9 cellular contexts compared by ENCODE assay signal in the genomic region with DNA sequence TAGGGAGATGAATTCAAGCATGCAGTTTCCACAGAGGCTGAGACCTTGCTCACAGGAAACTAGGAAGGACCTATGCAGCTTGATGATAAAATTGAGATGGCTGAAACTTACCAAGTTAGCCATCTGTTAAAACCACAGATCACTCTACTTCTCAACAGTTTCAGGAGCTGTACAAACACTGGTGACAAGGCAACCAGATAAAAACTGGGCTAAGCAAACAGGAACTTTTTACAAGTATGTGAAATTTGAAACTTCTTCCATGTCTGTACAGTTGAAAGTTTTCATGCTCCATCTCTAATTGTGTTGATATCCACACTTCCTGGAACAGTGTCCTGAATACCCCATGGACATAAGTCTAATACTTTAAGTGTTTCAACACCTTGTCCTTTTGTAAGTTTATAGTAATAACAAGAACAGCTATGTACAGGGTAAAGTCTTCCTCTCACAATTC.
A peak's percentile ranks its signal among the peaks of the same experiment; 100 is the strongest.
DNase-seq lines count a peak whose midpoint lies in the region; ATAC-seq and TF ChIP-seq lines count a peak whose summit lies in the region.
"Had no signal": no experiment of that assay in that cellular context is flagged by ENCODE, and none has a peak within 500 bp of the region (broad histone marks: within the 10 kb centered on the region; RNA-seq: fewer than 3 reads in every experiment).

No MANE protein-coding gene starts in this region.

- POLR2A ChIA-PET in MCF 10A (lab: Yijun Ruan, JAX) = interaction anchor here (1.3 kb wide), 1 partner anchor 13 kb away, joined by 5 read pairs; no protein-coding TSS in a partner anchor
- POLR2A ChIA-PET in CD8-positive, alpha-beta memory T cell (lab: Charles Lee) = interaction anchor here (0.6 kb wide), 1 partner anchor 12 kb away, joined by 3 read pairs; no protein-coding TSS in a partner anchor

- H3K36me3 Mint-ChIP-seq in MCF 10A (ENCODE audit: insufficient read depth, unreplicated experiment) = peaks cover 37% of the 10 kb centered on the region
- peaks cover 0 to 60% (median 11%) of the 10 kb centered on the region in 3 donors for H3K36me3 Mint-ChIP-seq in CD8-positive, alpha-beta memory T cell

- H3K27ac ChIP-seq in breast epithelium = no peak overlapping the region
- H3K27ac ChIP-seq in CD8-positive, alpha-beta memory T cell (ENCODE audit: low read depth, low read length) = no peak overlapping the region
- H3K27ac ChIP-seq: heart left ventricle had no signal

- H3K4me3 Mint-ChIP-seq in MCF 10A (ENCODE audit: unreplicated experiment) = no peak overlapping the region
- H3K4me3 Mint-ChIP-seq in CD8-positive, alpha-beta memory T cell = no peak overlapping the region

- no peaks in the 10 kb centered on the region for H3K4me1 Mint-ChIP-seq in MCF 10A (ENCODE audit: insufficient read depth, unreplicated experiment)
- peaks cover 7 to 8% (median 7%) of the 10 kb centered on the region in 3 donors for H3K4me1 Mint-ChIP-seq in CD8-positive, alpha-beta memory T cell

- no peaks in the 10 kb centered on the region for H3K9me3 ChIP-seq in breast epithelium
- H3K9me3 ChIP-seq in CD8-positive, alpha-beta memory T cell (ENCODE audit: low read length) = no peaks in the 10 kb centered on the region
- H3K9me3 ChIP-seq: heart left ventricle had no signal

- peak; percentile 98 for ATAC-seq in HG02623 (IDR thresholded peaks at IDR 0.05; ENCODE audit: unreplicated experiment)

- H3K4me1 ChIP-seq in breast epithelium = no peaks in the 10 kb centered on the region
- H3K4me1 ChIP-seq in CD8-positive, alpha-beta memory T cell (ENCODE audit: insufficient read depth, low read length) = no peaks in the 10 kb centered on the region

- no peaks in the 10 kb centered on the region for H3K36me3 ChIP-seq in breast epithelium
- H3K36me3 ChIP-seq in CD8-positive, alpha-beta memory T cell (ENCODE audit: insufficient read depth, low read length) = no peaks in the 10 kb centered on the region

- no peaks in the 10 kb centered on the region for H3K27me3 ChIP-seq in breast epithelium
- no peaks in the 10 kb centered on the region for H3K27me3 ChIP-seq in CD8-positive, alpha-beta memory T cell (ENCODE audit: insufficient read depth, low read length, poor library complexity, severe bottlenecking)
- H3K27me3 ChIP-seq: heart left ventricle had no signal

- no peaks in the 10 kb centered on the region for H3K9me3 Mint-ChIP-seq in MCF 10A (ENCODE audit: unreplicated experiment)
- H3K9me3 Mint-ChIP-seq in CD8-positive, alpha-beta memory T cell = no peaks in the 10 kb centered on the region

- intact Hi-C loops in MCF 10A (cut with micrococcal nuclease) = no loop called here
- intact Hi-C loops in breast epithelium (cut with DNase I; ENCODE audit: low total_unique reads) = no loop called here

- H3K27me3 Mint-ChIP-seq in MCF 10A (ENCODE audit: insufficient read depth, unreplicated experiment) = no peaks in the 10 kb centered on the region
- H3K27me3 Mint-ChIP-seq in CD8-positive, alpha-beta memory T cell = no peaks in the 10 kb centered on the region

- H3K27ac Mint-ChIP-seq in MCF 10A (ENCODE audit: low read depth, unreplicated experiment) = no peak overlapping the region
- peak overlapping the region in 4 of 8 donors; percentile 3 to 48 (median 7) for H3K27ac Mint-ChIP-seq in CD8-positive, alpha-beta memory T cell

- H3K4me3 ChIP-seq in breast epithelium = no peak overlapping the region
- no peak overlapping the region for H3K4me3 ChIP-seq in NB4 (ENCODE audit: low read depth, low read length)
- no peak overlapping the region for H3K4me3 ChIP-seq in CD8-positive, alpha-beta memory T cell (ENCODE audit: low read length)
- H3K4me3 ChIP-seq: heart left ventricle had no signal

- TF ChIP-seq CTCF in MCF 10A (IDR thresholded peaks at IDR 0.05; ENCODE audit: unreplicated experiment) = no peak
- TF ChIP-seq CTCF in breast epithelium (IDR thresholded peaks at IDR 0.05) = no peak
- TF ChIP-seq CTCF in NB4 (IDR thresholded peaks at IDR 0.05; ENCODE audit: low read depth, low read length) = no peak

- TF ChIP-seq POLR2A in breast epithelium (IDR thresholded peaks at IDR 0.05) (no peak), NB4 (IDR thresholded peaks at IDR 0.05; ENCODE audit: extremely low read depth, insufficient read length) (no peak)

- DNase-seq in MCF 10A (ENCODE audit: unreplicated experiment) (peak; percentile 7), breast epithelium (ENCODE audit: low spot score in 2 of 2) (no peak), NB4 (ENCODE audit: low read depth) (peak; percentile 53), fibroblast of the conjunctiva (ENCODE audit: low read depth) (peak; percentile 30), middle frontal gyrus (ENCODE audit: extremely low spot score, low spot score) (no peak)
- no peak for DNase-seq in CD8-positive, alpha-beta memory T cell
- no peak for DNase-seq in stimulated activated naive CD4-positive, alpha-beta T cell (lab: John Stamatoyannopoulos, UW)
- DNase-seq: heart left ventricle had no signal

- CTCF ChIA-PET in MCF 10A (lab: Yijun Ruan, JAX) = interaction anchor here (0.5 to 4.3 kb wide), 4 partner anchors 16 to 229 kb away, joined by 3 to 30 read pairs (median 5); a partner anchor contains a TSS
- CTCF ChIA-PET in CD8-positive, alpha-beta memory T cell (lab: Charles Lee) = interaction anchor here (1.3 to 6.3 kb wide), 3 partner anchors 9 to 236 kb away, joined by 4 to 56 read pairs (median 6); no protein-coding TSS in a partner anchor

- no TSS peak for BruUV-seq in MCF 10A (replicated peaks; lab: Mats Ljungman, UMichigan)

Comparison
In these comparisons a context has a peak if more than half of its experiments do, and no peak if none do; other contexts are left out.
1. DNase-seq: peak in MCF 10A (single experiment), NB4 (single experiment) and fibroblast of the conjunctiva (single experiment); none in breast epithelium (0 of 2), CD8-positive, alpha-beta memory T cell (0 of 5), middle frontal gyrus (single experiment) and stimulated activated naive CD4-positive, alpha-beta T cell (0 of 6).